27 cellular contexts compared by ENCODE assay signal in genomic region chr17:58019521-58019920, GRCh38.
"Had no signal": no experiment of that assay in that cellular context is flagged by ENCODE, and none has a peak within 500 bp of the region (broad histone marks: within the 10 kb centered on the region; RNA-seq: fewer than 3 reads in every experiment).

No MANE protein-coding gene starts in this region.

- H2AFZ ChIP-seq: neural progenitor cell, parathyroid adenoma had no signal

- H3K27me3 Mint-ChIP-seq: type B pancreatic cell had no signal

- DNase-seq: islet precursor cell; left ventricle myocardium inferior; mesendoderm; naive B cell; natural killer cell; nephron progenitor cell; occipital lobe; psoas muscle; right lobe of liver; stimulated activated CD4-positive, alpha-beta T cell treated with anti-CD3 and anti-CD28 coated beads, Interleukin-1b, Interleukin-23, amount 100 ng/mL, for 48 hours; stimulated activated CD4-positive, alpha-beta T cell treated with anti-CD3 and anti-CD28 coated beads, Interleukin-2, amount 100 ng/mL, for 48 hours; stimulated activated CD4-positive, alpha-beta T cell treated with anti-CD3 and anti-CD28 coated beads, Interleukin-4, amount 100 ng/mL, for 4 hours; stimulated activated CD8-positive, alpha-beta memory T cell treated with anti-CD3 and anti-CD28 coated beads, Interleukin-4, amount 100 ng/mL, for 48 hours; stimulated activated naive CD4-positive, alpha-beta T cell treated with Interleukin-2 at 50 U/mL for 16 hours; stimulated activated naive CD8-positive, alpha-beta T cell treated with anti-CD3 and anti-CD28 coated beads, Interleukin-15, amount 100 ng/mL, for 72 hours; substantia nigra; uterus had no signal

- H3K27me3 ChIP-seq: neural progenitor cell, right atrium auricular region, right lobe of liver, tibial nerve, uterus had no signal

- H3K9me3 Mint-ChIP-seq: mesothelial cell of epicardium; naive B cell; natural killer cell; nephron progenitor cell; neural progenitor cell; stimulated activated memory B cell treated with anti-CD40 and anti-IgM and Interleukin-4, amounts not matched to agents 10 μg/mL and 1 μg/mL and 100 μg/mL, for 72 hours; stimulated activated naive CD8-positive, alpha-beta T cell treated with anti-CD3 and anti-CD28 coated beads, Interleukin-15, amount 100 ng/mL, for 72 hours; type B pancreatic cell had no signal

- H3K36me3 ChIP-seq: left ventricle myocardium inferior, neural progenitor cell, neutrophil, right atrium auricular region, right lobe of liver, tibial nerve, uterus had no signal

- ATAC-seq: natural killer cell; psoas muscle; right lobe of liver; stimulated activated memory B cell treated with anti-CD40 and anti-IgM and Interleukin-4, amounts not matched to agents 10 μg/mL and 1 μg/mL and 100 μg/mL, for 72 hours; stimulated activated naive CD8-positive, alpha-beta T cell treated with anti-CD3 and anti-CD28 coated beads, Interleukin-15, amount 100 ng/mL, for 72 hours had no signal

- H3K4me3 Mint-ChIP-seq: mesothelial cell of epicardium; naive B cell; natural killer cell; nephron progenitor cell; neural progenitor cell; stimulated activated memory B cell treated with anti-CD40 and anti-IgM and Interleukin-4, amounts not matched to agents 10 μg/mL and 1 μg/mL and 100 μg/mL, for 72 hours; stimulated activated naive CD8-positive, alpha-beta T cell treated with anti-CD3 and anti-CD28 coated beads, Interleukin-15, amount 100 ng/mL, for 72 hours; type B pancreatic cell had no signal

- H3K4me1 Mint-ChIP-seq: naive B cell; natural killer cell; nephron progenitor cell; stimulated activated memory B cell treated with anti-CD40 and anti-IgM and Interleukin-4, amounts not matched to agents 10 μg/mL and 1 μg/mL and 100 μg/mL, for 72 hours; stimulated activated naive CD8-positive, alpha-beta T cell treated with anti-CD3 and anti-CD28 coated beads, Interleukin-15, amount 100 ng/mL, for 72 hours had no signal

- H3K4me3 ChIP-seq: left ventricle myocardium inferior, lung, neural progenitor cell, psoas muscle, right atrium auricular region, right lobe of liver, smooth muscle cell, tibial nerve, uterus had no signal

- H3K27ac Mint-ChIP-seq: mesothelial cell of epicardium; natural killer cell; nephron progenitor cell; neural progenitor cell; stimulated activated memory B cell treated with anti-CD40 and anti-IgM and Interleukin-4, amounts not matched to agents 10 μg/mL and 1 μg/mL and 100 μg/mL, for 72 hours; stimulated activated naive CD8-positive, alpha-beta T cell treated with anti-CD3 and anti-CD28 coated beads, Interleukin-15, amount 100 ng/mL, for 72 hours had no signal

- H3K27ac ChIP-seq: left ventricle myocardium inferior, neural progenitor cell, neutrophil, parathyroid adenoma, psoas muscle, right atrium auricular region, right lobe of liver, tibial nerve, uterus had no signal

- H3K79me2 ChIP-seq: parathyroid adenoma had no signal

- H3K4me1 ChIP-seq: left ventricle myocardium inferior, psoas muscle, right atrium auricular region, right lobe of liver, tibial nerve, uterus had no signal

- H3K4me2 ChIP-seq: neural progenitor cell, smooth muscle cell had no signal

- H3K36me3 Mint-ChIP-seq: mesothelial cell of epicardium; naive B cell; natural killer cell; neural progenitor cell; stimulated activated memory B cell treated with anti-CD40 and anti-IgM and Interleukin-4, amounts not matched to agents 10 μg/mL and 1 μg/mL and 100 μg/mL, for 72 hours had no signal
